In the genomic region with DNA sequence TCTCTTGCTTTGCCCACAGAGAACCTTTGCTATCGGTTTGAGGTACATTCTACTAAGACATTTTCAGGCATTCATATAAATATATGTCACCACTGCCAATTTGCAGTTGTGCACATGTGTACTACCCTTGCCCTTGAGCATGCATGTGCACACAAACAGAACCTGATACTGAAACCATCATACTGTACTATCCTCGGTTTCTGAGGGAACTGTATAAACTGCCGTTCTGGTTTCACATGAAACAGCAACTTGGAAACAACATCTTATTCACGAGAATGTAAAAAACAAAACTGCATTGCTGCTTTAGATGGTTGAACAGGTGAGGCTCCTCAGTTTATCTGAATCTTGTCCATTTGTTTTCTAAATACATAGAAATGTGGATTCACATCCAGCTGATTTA, we compare ENCODE assay signal across 10 cellular contexts.
DNase-seq lines count a peak whose midpoint lies in the region; ATAC-seq and TF ChIP-seq lines count a peak whose summit lies in the region.
"Had no signal": no experiment of that assay in that cellular context is flagged by ENCODE, and none has a peak within 500 bp of the region (broad histone marks: within the 10 kb centered on the region; RNA-seq: fewer than 3 reads in every experiment).

No MANE protein-coding gene starts in this region.

- H3K4me3 Mint-ChIP-seq in endothelial cell (ENCODE audit: unreplicated experiment) = no peak overlapping the region

- peaks cover 6% of the 10 kb centered on the region for H3K79me1 ChIP-seq in trophoblast cell (ENCODE audit: low read length)

- no peak overlapping the region for H2AK5ac ChIP-seq in trophoblast cell (ENCODE audit: low read length)

- H3K18ac ChIP-seq in trophoblast cell (ENCODE audit: low read length) = no peak overlapping the region

- H3K36me3 Mint-ChIP-seq in endothelial cell (ENCODE audit: low read depth, unreplicated experiment) = no peaks in the 10 kb centered on the region

- no peaks in the 10 kb centered on the region for H3K9me3 ChIP-seq in MM.1S (replicated peaks; ENCODE audit: insufficient read depth, low read length)
- peaks cover 1% of the 10 kb centered on the region for H3K9me3 ChIP-seq in trophoblast cell (ENCODE audit: insufficient read depth, low read depth, low read length)
- H3K9me3 ChIP-seq: pancreas had no signal

- no peak overlapping the region for H3K14ac ChIP-seq in trophoblast cell (ENCODE audit: low read length)

- no CpG with 5 or more reads among the region's 4 CpGs for WGBS in trophoblast cell (ENCODE audit: extremely low coverage, insufficient coverage, insufficient read length)

- H3K4me1 ChIP-seq in MM.1S (ENCODE audit: low read length) = peaks cover 39% of the 10 kb centered on the region
- H3K4me1 ChIP-seq in trophoblast cell (ENCODE audit: control insufficient read depth in 1 of 2, insufficient read depth in 2 of 2, low read length in 2 of 2) = peaks cover 0 to 10% of the 10 kb centered on the region in 2 experiments
- H3K4me1 ChIP-seq: pancreas had no signal

- H3K4me2 ChIP-seq in MM.1S (ENCODE audit: low read depth, low read length) (peak overlapping the region; percentile 86), trophoblast cell (ENCODE audit: low read length) (no peak overlapping the region)

- H4K91ac ChIP-seq in trophoblast cell (ENCODE audit: low read depth, low read length) = no peak overlapping the region

- H2AFZ ChIP-seq in MM.1S (ENCODE audit: low read length) (peak overlapping the region; percentile 57), trophoblast cell (ENCODE audit: insufficient read depth, low read length, poor library complexity) (no peak overlapping the region)

- no peak for TF ChIP-seq CTCF in GM12864 (IDR thresholded peaks at IDR 0.05; ENCODE audit: low read depth, low read length, missing control alignments)
- TF ChIP-seq CTCF in MM.1S (IDR thresholded peaks at IDR 0.05; ENCODE audit: low read length) = no peak
- no peak for TF ChIP-seq CTCF in endothelial cell (IDR thresholded peaks at IDR 0.05; ENCODE audit: unreplicated experiment)

- no peak overlapping the region for H2BK120ac ChIP-seq in trophoblast cell (ENCODE audit: insufficient read depth, low read length, poor library complexity)

- peaks cover 5% of the 10 kb centered on the region for H3K79me2 ChIP-seq in MM.1S (ENCODE audit: low read length)
- H3K79me2 ChIP-seq in trophoblast cell (ENCODE audit: control insufficient read depth, insufficient read depth, low read length, poor library complexity) = no peaks in the 10 kb centered on the region

- no peak overlapping the region for H4K8ac ChIP-seq in trophoblast cell (ENCODE audit: low read depth, low read length)

- no peak overlapping the region for H2BK5ac ChIP-seq in trophoblast cell (ENCODE audit: low read depth, low read length, poor library complexity)

- DNase-seq in GM12864 (ENCODE audit: low read depth) (peak; percentile 89), MM.1S (peak; percentile 94), NCI-H526 (lab: John Stamatoyannopoulos, UW) (no peak), endothelial cell (ENCODE audit: low spot score) (no peak), kidney tubule cell (ENCODE audit: low spot score) (no peak), trophoblast cell (no peak)
- DNase-seq: DND-41, pancreas had no signal

- H3K9me3 Mint-ChIP-seq in endothelial cell (ENCODE audit: unreplicated experiment) = no peaks in the 10 kb centered on the region

- no peak overlapping the region for H2BK12ac ChIP-seq in trophoblast cell (ENCODE audit: low read length)

- H3K27me3 ChIP-seq in MM.1S (replicated peaks; ENCODE audit: insufficient read depth, low read length) = no peaks in the 10 kb centered on the region
- no peaks in the 10 kb centered on the region for H3K27me3 ChIP-seq in trophoblast cell (ENCODE audit: insufficient read depth, low read length)
- H3K27me3 ChIP-seq: pancreas had no signal

- H3F3A ChIP-seq in MM.1S (ENCODE audit: insufficient read depth, low read length) = peaks cover 33% of the 10 kb centered on the region

- H3K27ac ChIP-seq in MM.1S (ENCODE audit: low read length) (peak overlapping the region; percentile 95), trophoblast cell (ENCODE audit: low read depth, low read length) (no peak overlapping the region)
- H3K27ac ChIP-seq: pancreas had no signal

- ATAC-seq in GM19025 (IDR thresholded peaks at IDR 0.05; ENCODE audit: low read depth, unreplicated experiment) (peak; percentile 46), HG02798 (IDR thresholded peaks at IDR 0.05; ENCODE audit: poor library complexity, unreplicated experiment) (peak; percentile 77)
- ATAC-seq: pancreas had no signal

- H4K20me1 ChIP-seq in MM.1S (ENCODE audit: insufficient read depth, low read length) = no peaks in the 10 kb centered on the region

- no peak overlapping the region for H3K27ac Mint-ChIP-seq in endothelial cell (ENCODE audit: unreplicated experiment)

- H3K4ac ChIP-seq in trophoblast cell (ENCODE audit: low read depth, low read length) = no peak overlapping the region

- H3K4me3 ChIP-seq in GM12864 (ENCODE audit: low read depth, low read length) (no peak overlapping the region), MM.1S (ENCODE audit: low read length) (peak overlapping the region; percentile 43), trophoblast cell (ENCODE audit: low read depth, low read length) (no peak overlapping the region)
- H3K4me3 ChIP-seq: pancreas had no signal

- H3K23ac ChIP-seq in trophoblast cell (ENCODE audit: low read length) = no peak overlapping the region

- H3K36me3 ChIP-seq in MM.1S (replicated peaks; ENCODE audit: insufficient read depth, low read length) (no peaks in the 10 kb centered on the region), trophoblast cell (ENCODE audit: control insufficient read depth in 1 of 2, insufficient read depth in 2 of 2, low read length in 2 of 2) (no peaks in the 10 kb centered on the region)
- H3K36me3 ChIP-seq: pancreas had no signal

- H3K9ac ChIP-seq in MM.1S (ENCODE audit: low read length) (peak overlapping the region; percentile 65), trophoblast cell (ENCODE audit: low read length) (no peak overlapping the region)

- H3K27me3 Mint-ChIP-seq in endothelial cell (ENCODE audit: unreplicated experiment) = no peaks in the 10 kb centered on the region

- peaks cover 3% of the 10 kb centered on the region for H3K4me1 Mint-ChIP-seq in endothelial cell (ENCODE audit: unreplicated experiment)

- no peak overlapping the region for H4K12ac ChIP-seq in trophoblast cell (ENCODE audit: low read depth, low read length)

- no peaks in the 10 kb centered on the region for H3K9me2 ChIP-seq in MM.1S (replicated peaks; ENCODE audit: insufficient read depth, low read length)

Comparison
In these comparisons a context has a peak if more than half of its experiments do, and no peak if none do; other contexts are left out.
1. DNase-seq: peak in GM12864 (single experiment) and MM.1S (single experiment); none in NCI-H526 (0 of 2), endothelial cell (single experiment), kidney tubule cell (single experiment) and trophoblast cell (0 of 2).